In genomic region chr3:124149081-124149480, GRCh38 we compare ENCODE assay signal across 21 cellular contexts.
"Had no signal": no experiment of that assay in that cellular context is flagged by ENCODE, and none has a peak within 500 bp of the region (broad histone marks: within the 10 kb centered on the region; RNA-seq: fewer than 3 reads in every experiment).

No MANE protein-coding gene starts in this region.

- DNase-seq: dermis blood vessel endothelial cell; dorsolateral prefrontal cortex; effector CD4-positive, alpha-beta T cell; effector memory CD4-positive, alpha-beta T cell; erythroblast; esophagus squamous epithelium; foreskin fibroblast; foreskin melanocyte; gastrocnemius medialis; glutamatergic neuron; heart right ventricle; left cardiac atrium; left lung; left ventricle myocardium superior; lower lobe of right lung; mesenchymal stem cell; mucosa of descending colon had no signal

- H3K4me1 Mint-ChIP-seq: mesothelial cell of epicardium had no signal

- H3K27ac ChIP-seq: dorsolateral prefrontal cortex, epithelial cell of prostate, esophagus squamous epithelium, gastrocnemius medialis, heart right ventricle, left lung, lower lobe of right lung had no signal

- H3K4me3 Mint-ChIP-seq: mesothelial cell of epicardium had no signal

- H3K27ac Mint-ChIP-seq: mesothelial cell of epicardium had no signal

- ATAC-seq: esophagus mucosa, gastrocnemius medialis, left lung, lower lobe of right lung, mucosa of descending colon had no signal

- H3K27me3 ChIP-seq: dorsolateral prefrontal cortex, gastrocnemius medialis, heart right ventricle, left lung had no signal

- H3K36me3 ChIP-seq: esophagus squamous epithelium, gastrocnemius medialis, heart right ventricle, left lung, lower lobe of right lung had no signal

- H3K4me3 ChIP-seq: coronary artery, dorsolateral prefrontal cortex, esophagus squamous epithelium, gastrocnemius medialis, heart right ventricle, left lung, lower lobe of right lung, mucosa of descending colon had no signal

- H3K9me3 ChIP-seq: esophagus squamous epithelium, gastrocnemius medialis, heart right ventricle, left lung, lower lobe of right lung, mucosa of descending colon had no signal

- H3K4me1 ChIP-seq: left lung, lower lobe of right lung had no signal
